ENCODE assay signal across 12 cellular contexts in genomic region chr20:62133051-62133845, GRCh38. TPM values are rescaled to one million over a fixed set of nuclear protein-coding genes. Genes with fewer than 3 reads are reported as not detected.
A peak's percentile ranks its signal among the peaks of the same experiment; 100 is the strongest.
DNase-seq lines count a peak whose midpoint lies in the region; ATAC-seq and TF ChIP-seq lines count a peak whose summit lies in the region.
"Had no signal": no experiment of that assay in that cellular context is flagged by ENCODE, and none has a peak within 500 bp of the region (broad histone marks: within the 10 kb centered on the region; RNA-seq: fewer than 3 reads in every experiment).

No MANE protein-coding gene starts in this region.

- no peaks in the 10 kb centered on the region for H3K27me3 Mint-ChIP-seq in osteocyte (ENCODE audit: unreplicated experiment)

- POLR2A ChIA-PET in RWPE1 (lab: Yijun Ruan, JAX; ENCODE audit: low non-redundant PET): no interaction called here

- H3K4me1 ChIP-seq in BLaER1 treated with 17β-estradiol and CSF1 and Interleukin-3, amounts not matched to agents 10 nM and 100 nM: peaks cover 81 to 97% (median 90%) of the 10 kb centered on the region in 10 experiments
- peaks cover 0 to 38% (median 7%) of the 10 kb centered on the region in 3 donors for H3K4me1 ChIP-seq in esophagus squamous epithelium

- H3K36me3 Mint-ChIP-seq in osteocyte (ENCODE audit: unreplicated experiment): peaks cover 49% of the 10 kb centered on the region

- intact Hi-C loops in esophagus squamous epithelium (cut with DNase I): no loop called here

- no peaks in the 10 kb centered on the region for H3K27me3 ChIP-seq in BLaER1 treated with 17β-estradiol and CSF1 and Interleukin-3, amounts not matched to agents 10 nM and 100 nM
- H3K27me3 ChIP-seq in esophagus squamous epithelium: no peaks in the 10 kb centered on the region
- H3K27me3 ChIP-seq: brain microvascular endothelial cell had no signal

- TF ChIP-seq CTCF in RWPE1 (conservative IDR thresholded peaks at IDR 0.05; ENCODE audit: low read depth): no peak
- no peak for TF ChIP-seq CTCF in esophagus squamous epithelium (IDR thresholded peaks at IDR 0.05)
- TF ChIP-seq CTCF in osteocyte (IDR thresholded peaks at IDR 0.05): no peak

- DNase-seq in RWPE1 (ENCODE audit: low spot score) (no peak), esophagus squamous epithelium (lab: John Stamatoyannopoulos, UW) (no peak), osteocyte (ENCODE audit: extremely low spot score, unreplicated experiment) (no peak), T1000 (lab: John Stamatoyannopoulos, UW) (no peak), epidermal melanocyte (ENCODE audit: insufficient read length, low spot score) (no peak), NCI-H69 (lab: John Stamatoyannopoulos, UW) (no peak)
- DNase-seq: brain microvascular endothelial cell, NCI-H524 treated with DMSO at 0.1 percent for 48 hours had no signal

- H3K27ac Mint-ChIP-seq in osteocyte (ENCODE audit: unreplicated experiment): peak overlapping the region; percentile 34

- peak overlapping the region; percentile 31 to 67 (median 51) for H3K4me3 ChIP-seq in BLaER1 treated with 17β-estradiol and CSF1 and Interleukin-3, amounts not matched to agents 10 nM and 100 nM
- H3K4me3 ChIP-seq in esophagus squamous epithelium: no peak overlapping the region
- H3K4me3 ChIP-seq: SK-N-MC had no signal

- no peaks in the 10 kb centered on the region for H3K4me1 Mint-ChIP-seq in osteocyte (ENCODE audit: unreplicated experiment)

- no peak overlapping the region for H3K4me3 Mint-ChIP-seq in osteocyte (ENCODE audit: unreplicated experiment)

- peak overlapping the region; percentile 65 to 78 (median 73) for H3K9ac ChIP-seq in BLaER1 treated with 17β-estradiol and CSF1 and Interleukin-3, amounts not matched to agents 10 nM and 100 nM

- no peak for TF ChIP-seq POLR2A in esophagus squamous epithelium (IDR thresholded peaks at IDR 0.05)

- H3K4me2 ChIP-seq in BLaER1 treated with 17β-estradiol and CSF1 and Interleukin-3, amounts not matched to agents 10 nM and 100 nM: peak overlapping the region; percentile 93 to 100 (median 98)

- CTCF ChIA-PET in RWPE1 (lab: Yijun Ruan, JAX): interaction anchor here (1.4 kb wide), 1 partner anchor 9 kb away, joined by 9 read pairs; no protein-coding TSS in a partner anchor

- no peaks in the 10 kb centered on the region for H3K9me3 ChIP-seq in BLaER1 treated with 17β-estradiol and CSF1 and Interleukin-3, amounts not matched to agents 10 nM and 100 nM (replicated peaks in 1 of 11)
- no peaks in the 10 kb centered on the region for H3K9me3 ChIP-seq in esophagus squamous epithelium

- H4K20me1 ChIP-seq in BLaER1 treated with 17β-estradiol and CSF1 and Interleukin-3, amounts not matched to agents 10 nM and 100 nM: peaks cover 43 to 90% (median 70%) of the 10 kb centered on the region in 11 experiments

- H3K9me3 Mint-ChIP-seq in osteocyte (ENCODE audit: unreplicated experiment): no peaks in the 10 kb centered on the region

- peaks cover 65 to 89% (median 77%) of the 10 kb centered on the region in 11 experiments for H3K36me3 ChIP-seq in BLaER1 treated with 17β-estradiol and CSF1 and Interleukin-3, amounts not matched to agents 10 nM and 100 nM
- H3K36me3 ChIP-seq in esophagus squamous epithelium: peaks cover 31 to 100% (median 52%) of the 10 kb centered on the region in 3 donors

- ATAC-seq in HG02970 (IDR thresholded peaks at IDR 0.05; ENCODE audit: low FRiP score, unreplicated experiment): no peak

- peak overlapping the region; percentile 62 to 86 (median 82) for H3K27ac ChIP-seq in BLaER1 treated with 17β-estradiol and CSF1 and Interleukin-3, amounts not matched to agents 10 nM and 100 nM
- H3K27ac ChIP-seq in RWPE1 (peak overlapping the region; percentile 54), esophagus squamous epithelium (peak overlapping the region in 3 of 4 donors; percentile 41 to 57 (median 52))
- H3K27ac ChIP-seq: brain microvascular endothelial cell, C4-2B, SK-N-MC had no signal

- 48 to 70% methylated on average over 7 to 9 of the region's 29 CpGs for WGBS in esophagus squamous epithelium, 2 donors

RNA-seq across cellular contexts. Expression of gene PSMA7, which starts 9.9 kb away (rescaled TPM):
- total RNA-seq in esophagus squamous epithelium: 100 to 1,000 TPM; 230 to 373 (median 297) TPM
- total RNA-seq in osteocyte: 209 and 217 TPM in 2 replicates

RNA-seq across cellular contexts. Expression of gene SS18L1, which starts 10.3 kb away (rescaled TPM):
- total RNA-seq in esophagus squamous epithelium: 10 to 100 TPM in 3 of 4 donors, 1 to 10 TPM in 1; 7.8 to 24.5 (median 15.0) TPM
- total RNA-seq in osteocyte: 18.3 and 19.9 TPM in 2 replicates

RNA-seq across cellular contexts. Expression of gene LSM14B, which starts 11.0 kb away (rescaled TPM):
- 10 to 100 TPM; 18.1 to 30.5 (median 21.7) TPM for total RNA-seq in esophagus squamous epithelium
- 67.8 and 68.7 TPM in 2 replicates for total RNA-seq in osteocyte

RNA-seq across cellular contexts. Expression of gene MTG2, which starts 49.6 kb away (rescaled TPM):
- 10 to 100 TPM; 17.4 to 25.5 (median 21.7) TPM for total RNA-seq in esophagus squamous epithelium
- total RNA-seq in osteocyte: 29.3 and 30.7 TPM in 2 replicates

Comparison
In these comparisons a context has a peak if more than half of its experiments do, and no peak if none do; other contexts are left out.
1. H3K4me3 ChIP-seq: peak in BLaER1 treated with 17β-estradiol and CSF1 and Interleukin-3, amounts not matched to agents 10 nM and 100 nM (10 of 10); none in esophagus squamous epithelium (0 of 4).
2. Peak in every context shown above with its lines, with median percentiles within 50 percentile points of each other: H3K27ac ChIP-seq.